Comparison of ENCODE assay signal across 5 cellular contexts in genomic region chr4:128025319-128025718, GRCh38.
"Had no signal": no experiment of that assay in that cellular context is flagged by ENCODE, and none has a peak within 500 bp of the region (broad histone marks: within the 10 kb centered on the region; RNA-seq: fewer than 3 reads in every experiment).

No MANE protein-coding gene starts in this region.

- H3K4me3 Mint-ChIP-seq: IgD-negative memory B cell had no signal

- H3K4me3 ChIP-seq: K562 had no signal

- DNase-seq: IMR-90 had no signal

- H3K27ac ChIP-seq: HL-60 had no signal

- H3K4me1 Mint-ChIP-seq: IgD-negative memory B cell had no signal

- H3K27me3 Mint-ChIP-seq: IgD-negative memory B cell had no signal

- H3K27ac Mint-ChIP-seq: IgD-negative memory B cell had no signal

- ATAC-seq: HepG2, K562 had no signal
